In genomic region chr18:27057459-27058302, GRCh38 we compare ENCODE assay signal across 11 cellular contexts.
A peak's percentile ranks its signal among the peaks of the same experiment; 100 is the strongest.
DNase-seq lines count a peak whose midpoint lies in the region; ATAC-seq and TF ChIP-seq lines count a peak whose summit lies in the region.
"Had no signal": no experiment of that assay in that cellular context is flagged by ENCODE, and none has a peak within 500 bp of the region (broad histone marks: within the 10 kb centered on the region; RNA-seq: fewer than 3 reads in every experiment).

No MANE protein-coding gene starts in this region.

- no peak overlapping the region for H3K4me3 ChIP-seq in MM.1S (ENCODE audit: low read length)

- H3K79me2 ChIP-seq in MM.1S (ENCODE audit: low read length) = no peaks in the 10 kb centered on the region

- TF ChIP-seq CTCF in GM13976 (IDR thresholded peaks at IDR 0.05; ENCODE audit: borderline replicate concordance, control extremely low read depth, extremely low read depth, insufficient read depth, missing control alignments) (no peak), MM.1S (IDR thresholded peaks at IDR 0.05; ENCODE audit: low read length) (no peak)

- no peak overlapping the region for H3K9ac ChIP-seq in MM.1S (ENCODE audit: low read length)

- peak; percentile 64 for DNase-seq in NCI-H1092 (lab: John Stamatoyannopoulos, UW)
- DNase-seq in amygdala (lab: John Stamatoyannopoulos, UW) = peak in 39 of 56 donors; percentile 1 to 61 (median 12)
- DNase-seq in hypothalamus (lab: John Stamatoyannopoulos, UW) = peak in 35 of 51 donors; percentile 1 to 76 (median 16)
- peak; percentile 12 for DNase-seq in retina
- DNase-seq in GM13976 (ENCODE audit: low spot score) = no peak
- DNase-seq in T1000 (lab: John Stamatoyannopoulos, UW) = no peak
- DNase-seq in MM.1S = no peak
- DNase-seq: activated CD4-positive, alpha-beta T cell treated with anti-CD3 and anti-CD28 coated beads, Interleukin-2, amount 10 ng/mL, durations not matched to agents 24 days and 14 days; activated gamma-delta T cell had no signal

- H3K9me3 ChIP-seq in MM.1S (replicated peaks; ENCODE audit: insufficient read depth, low read length) = no peaks in the 10 kb centered on the region

- H3K27ac ChIP-seq in MM.1S (ENCODE audit: low read length) = no peak overlapping the region

- H3K36me3 ChIP-seq in MM.1S (replicated peaks; ENCODE audit: insufficient read depth, low read length) = no peaks in the 10 kb centered on the region

- ATAC-seq in GM18909 (IDR thresholded peaks at IDR 0.05; ENCODE audit: poor library complexity, unreplicated experiment) = no peak
- ATAC-seq: SK-N-SH treated with all-trans-retinoic acid at 6 μM for 48 hours had no signal

- no peaks in the 10 kb centered on the region for H3K9me2 ChIP-seq in MM.1S (replicated peaks; ENCODE audit: insufficient read depth, low read length)

- H4K20me1 ChIP-seq in MM.1S (ENCODE audit: insufficient read depth, low read length) = no peaks in the 10 kb centered on the region

- no peaks in the 10 kb centered on the region for H3K4me1 ChIP-seq in MM.1S (ENCODE audit: low read length)

- in situ Hi-C loops in GM13976 (cut with MboI; ENCODE audit: low sequenced_read_pairs, unreplicated experiment) = no loop called here

- no peak overlapping the region for H2AFZ ChIP-seq in MM.1S (ENCODE audit: low read length)

- H3F3A ChIP-seq in MM.1S (ENCODE audit: insufficient read depth, low read length) = no peaks in the 10 kb centered on the region

- no peaks in the 10 kb centered on the region for H3K27me3 ChIP-seq in MM.1S (replicated peaks; ENCODE audit: insufficient read depth, low read length)

- no peak overlapping the region for H3K4me2 ChIP-seq in MM.1S (ENCODE audit: low read depth, low read length)

Comparison
In these comparisons a context has a peak if more than half of its experiments do, and no peak if none do; other contexts are left out.
1. DNase-seq: peak in NCI-H1092 (single experiment), amygdala (39 of 56), hypothalamus (35 of 51) and retina (single experiment); none in GM13976 (single experiment), T1000 (single experiment) and MM.1S (single experiment).